ENCODE assay signal across 10 cellular contexts in genomic region chr13:50969691-50970090, GRCh38.
A peak's percentile ranks its signal among the peaks of the same experiment; 100 is the strongest.
DNase-seq lines count a peak whose midpoint lies in the region; ATAC-seq, FAIRE-seq and TF ChIP-seq lines count a peak whose summit lies in the region.
"Had no signal": no experiment of that assay in that cellular context is flagged by ENCODE, and none has a peak within 500 bp of the region (broad histone marks: within the 10 kb centered on the region; RNA-seq: fewer than 3 reads in every experiment).

No MANE protein-coding gene starts in this region.

- WGBS in GM12878 (ENCODE audit: insufficient coverage, insufficient replicate concordance, low lambda C conversion rate, missing lambda C conversion rate) = 98% methylated on average over 11 of the region's 11 CpGs
- 67% methylated on average over 10 of the region's 11 CpGs for WGBS in mesenchymal stem cell
- WGBS in prostate gland = 57% methylated on average over 11 of the region's 11 CpGs

- no peaks in the 10 kb centered on the region for H3K27me3 ChIP-seq in GM12878 (replicated peaks in 1 of 2; ENCODE audit: control insufficient read depth in 2 of 2, insufficient read depth in 2 of 2, low read length in 1 of 2)
- H3K27me3 ChIP-seq in mesenchymal stem cell (ENCODE audit: control insufficient read depth in 1 of 2, insufficient read depth in 1 of 2, low read length in 2 of 2) = no peaks in the 10 kb centered on the region
- no peaks in the 10 kb centered on the region for H3K27me3 ChIP-seq in gastrocnemius medialis
- no peaks in the 10 kb centered on the region for H3K27me3 ChIP-seq in prostate gland (replicated peaks; ENCODE audit: insufficient read depth)

- no peak overlapping the region for H2AK5ac ChIP-seq in mesenchymal stem cell (ENCODE audit: low read length, severe bottlenecking)

- H3K23ac ChIP-seq in mesenchymal stem cell (ENCODE audit: low read length in 2 of 2) = no peak overlapping the region

- no peak overlapping the region for H3K18ac ChIP-seq in mesenchymal stem cell (ENCODE audit: low read depth in 1 of 2, low read length in 2 of 2)

- DNase-seq in GM13976 (ENCODE audit: low spot score) = no peak
- peak; percentile 66 for DNase-seq in NCI-H2171 (lab: John Stamatoyannopoulos, UW)
- no peak for DNase-seq in GM12878 (ENCODE audit: low read depth, low spot score)
- no peak for DNase-seq in mesenchymal stem cell
- no peak for DNase-seq in gastrocnemius medialis
- no peak for DNase-seq in prostate gland (ENCODE audit: low spot score)
- DNase-seq: GOT3 had no signal

- ATAC-seq in GM12878 (peak; percentile 34), gastrocnemius medialis (no peak), HG03095 (IDR thresholded peaks at IDR 0.05; ENCODE audit: unreplicated experiment) (no peak), GM21367 (IDR thresholded peaks at IDR 0.05; ENCODE audit: unreplicated experiment) (no peak)

- no peak overlapping the region for H3K4me3 ChIP-seq in GM12878
- H3K4me3 ChIP-seq in mesenchymal stem cell (ENCODE audit: insufficient read depth in 1 of 2, low read depth in 1 of 2, low read length in 2 of 2) = no peak overlapping the region
- H3K4me3 ChIP-seq in gastrocnemius medialis = no peak overlapping the region
- H3K4me3 ChIP-seq in prostate gland = no peak overlapping the region

- peaks cover 0 to 9% of the 10 kb centered on the region in 2 experiments; a peak in 3 of 4 replicates for H3K36me3 ChIP-seq in GM12878 (ENCODE audit: control insufficient read depth in 2 of 2, insufficient read depth in 2 of 2, low read length in 1 of 2)
- H3K36me3 ChIP-seq in mesenchymal stem cell (ENCODE audit: control insufficient read depth in 1 of 2, insufficient read depth in 2 of 2, low read depth in 1 of 2, low read length in 2 of 2) = peaks cover 2 to 45% of the 10 kb centered on the region in 2 experiments
- no peaks in the 10 kb centered on the region for H3K36me3 ChIP-seq in gastrocnemius medialis
- no peaks in the 10 kb centered on the region for H3K36me3 ChIP-seq in prostate gland

- TF ChIP-seq EP300 in GM12878 (IDR thresholded peaks at IDR 0.05; ENCODE audit: borderline replicate concordance in 1 of 2, control insufficient read depth in 1 of 2, low read depth in 2 of 2, low read length in 2 of 2) = no peak

- H3K79me2 ChIP-seq in GM12878 (ENCODE audit: control insufficient read depth, insufficient read depth, low read length) = no peaks in the 10 kb centered on the region
- H3K79me2 ChIP-seq: parathyroid adenoma had no signal

- no peak for TF ChIP-seq RAD21 in GM12878 (IDR thresholded peaks at IDR 0.05; ENCODE audit: insufficient read depth, low read depth, low read length)

- H4K20me1 ChIP-seq in GM12878 (ENCODE audit: control insufficient read depth, insufficient read depth) = no peaks in the 10 kb centered on the region

- no peak overlapping the region for H4K8ac ChIP-seq in mesenchymal stem cell (ENCODE audit: low read length)

- CTCF ChIA-PET in GM12878 (lab: Yijun Ruan, JAX) = interaction anchor here (1.7 to 2.6 kb wide), 2 partner anchors 58 to 100 kb away, joined by 4 to 9 read pairs; no protein-coding TSS in a partner anchor

- POLR2A ChIA-PET in GM12878 (lab: Charles Lee) = no interaction called here

- no TSS peak for BruUV-seq in GM12878 (replicated peaks; lab: Mats Ljungman, UMichigan)

- no peak overlapping the region for H2BK120ac ChIP-seq in mesenchymal stem cell (ENCODE audit: low read depth, low read length)

- TF ChIP-seq CTCF in GM13976 (IDR thresholded peaks at IDR 0.05; ENCODE audit: borderline replicate concordance, control extremely low read depth, extremely low read depth, insufficient read depth, missing control alignments) (peak; percentile 21), GM12878 (IDR thresholded peaks at IDR 0.05 in 2 of 3, conservative IDR thresholded peaks at IDR 0.05 in 1 of 3; ENCODE audit: control insufficient read depth in 2 of 3, extremely low read depth in 1 of 3, insufficient read depth in 1 of 3, low read depth in 3 of 3, low read length in 3 of 3) (peak in 1 of 3 experiments; percentile 17; a peak in 1 of 6 replicates), gastrocnemius medialis (IDR thresholded peaks at IDR 0.05 in 4 of 5, conservative IDR thresholded peaks at IDR 0.05 in 1 of 5) (no peak), prostate gland (IDR thresholded peaks at IDR 0.05) (peak in 2 of 4 experiments; percentile 10 to 18)

- SMC1A ChIA-PET in GM12878 (lab: Charles Lee; ENCODE audit: uncharacterized antibody, unreplicated experiment) = interaction anchor here (0.7 kb wide), 1 partner anchor 23 kb away, joined by 3 read pairs; no protein-coding TSS in a partner anchor

- H2BK5ac ChIP-seq in mesenchymal stem cell (ENCODE audit: low read depth, low read length, poor library complexity, severe bottlenecking) = no peak overlapping the region

- H3K4me1 ChIP-seq in GM12878 (ENCODE audit: control insufficient read depth, insufficient read depth, low read length) (no peaks in the 10 kb centered on the region), mesenchymal stem cell (ENCODE audit: control insufficient read depth, insufficient read depth, low read depth, low read length) (no peaks in the 10 kb centered on the region), gastrocnemius medialis (no peaks in the 10 kb centered on the region), prostate gland (replicated peaks) (no peaks in the 10 kb centered on the region)
- H3K4me1 ChIP-seq: parathyroid adenoma had no signal

- H3K14ac ChIP-seq in mesenchymal stem cell (ENCODE audit: low read length in 2 of 2) = no peak overlapping the region

- H3K27ac ChIP-seq in GM12878 (ENCODE audit: control insufficient read depth, insufficient read depth) = no peak overlapping the region
- H3K27ac ChIP-seq in mesenchymal stem cell (ENCODE audit: low read length, poor library complexity, severe bottlenecking) = no peak overlapping the region
- no peak overlapping the region for H3K27ac ChIP-seq in gastrocnemius medialis
- no peak overlapping the region for H3K27ac ChIP-seq in prostate gland
- H3K27ac ChIP-seq: parathyroid adenoma had no signal

- peak overlapping the region; percentile 53 for H4K91ac ChIP-seq in mesenchymal stem cell (ENCODE audit: low read length)

- no peak overlapping the region for H3K4ac ChIP-seq in mesenchymal stem cell (ENCODE audit: low read depth in 1 of 2, low read length in 2 of 2)

- TF ChIP-seq POLR2A in GM12878 (IDR thresholded peaks at IDR 0.05; ENCODE audit: low read depth, low read length) (no peak), gastrocnemius medialis (IDR thresholded peaks at IDR 0.05) (no peak), prostate gland (IDR thresholded peaks at IDR 0.05) (no peak)

- no peak overlapping the region for H2BK15ac ChIP-seq in mesenchymal stem cell (ENCODE audit: low read depth, poor library complexity, severe bottlenecking)

- no peaks in the 10 kb centered on the region for H3K79me1 ChIP-seq in mesenchymal stem cell (replicated peaks; ENCODE audit: low read length, poor library complexity, severe bottlenecking)

- no peak overlapping the region for H2AFZ ChIP-seq in GM12878 (ENCODE audit: control insufficient read depth, low read depth, low read length)
- no peak overlapping the region for H2AFZ ChIP-seq in mesenchymal stem cell (ENCODE audit: low read depth, low read length)
- H2AFZ ChIP-seq: parathyroid adenoma had no signal

- H3K4me2 ChIP-seq in GM12878 (ENCODE audit: control insufficient read depth, insufficient read depth) (no peak overlapping the region), mesenchymal stem cell (ENCODE audit: low read length, poor library complexity, severe bottlenecking) (no peak overlapping the region)

- no peak overlapping the region for H2BK12ac ChIP-seq in mesenchymal stem cell (ENCODE audit: low read length in 2 of 2)

- H3K9ac ChIP-seq in GM12878 (ENCODE audit: control insufficient read depth, insufficient read depth, low read length) (no peak overlapping the region), mesenchymal stem cell (ENCODE audit: low read length) (no peak overlapping the region)
- H3K9ac ChIP-seq: parathyroid adenoma had no signal

- in situ Hi-C loops in GM13976 (cut with MboI; ENCODE audit: low sequenced_read_pairs, unreplicated experiment) (no loop called here), GM12878 (cut with MboI) (no loop called here), gastrocnemius medialis (cut with MboI; ENCODE audit: low sequenced_read_pairs in 4 of 4) (no loop called here)

- RAD21 ChIA-PET in GM12878 (lab: Charles Lee; ENCODE audit: unreplicated experiment) = no interaction called here

- FAIRE-seq in GM12878 (lab: Jason Lieb, UNC) = no peak

- no peaks in the 10 kb centered on the region for H3K9me3 ChIP-seq in GM12878 (replicated peaks; ENCODE audit: control insufficient read depth, insufficient read depth, low read length)
- H3K9me3 ChIP-seq in mesenchymal stem cell (ENCODE audit: control insufficient read depth, low read length) = no peaks in the 10 kb centered on the region
- no peaks in the 10 kb centered on the region for H3K9me3 ChIP-seq in gastrocnemius medialis
- no peaks in the 10 kb centered on the region for H3K9me3 ChIP-seq in prostate gland

- intact Hi-C loops in GM12878 (cut with micrococcal nuclease; ENCODE audit: unreplicated experiment) = no loop called here
- intact Hi-C loops in gastrocnemius medialis (cut with DNase I; ENCODE audit: low total_unique reads) = no loop called here
- intact Hi-C loops in prostate gland (cut with DNase I) = no loop called here

TF ChIP-seq in GM12878, 131 proteins besides CTCF, POLR2A, EP300 and RAD21 (continues in another document):
- TF ChIP-seq BMI1 (IDR thresholded peaks at IDR 0.05; ENCODE audit: borderline replicate concordance) = no peak
- no peak for TF ChIP-seq GABPA (IDR thresholded peaks at IDR 0.05; ENCODE audit: low read depth)
- no peak for TF ChIP-seq IRF5 (IDR thresholded peaks at IDR 0.05; ENCODE audit: borderline replicate concordance)
- no peak for TF ChIP-seq SUPT20H (IDR thresholded peaks at IDR 0.05; ENCODE audit: borderline replicate concordance, control insufficient read depth, low read depth, low read length)
